ENCODE assay signal across 11 cellular contexts in genomic region chr6:44052419-44053011, GRCh38.
DNase-seq lines count a peak whose midpoint lies in the region; ATAC-seq and TF ChIP-seq lines count a peak whose summit lies in the region.
"Had no signal": no experiment of that assay in that cellular context is flagged by ENCODE, and none has a peak within 500 bp of the region (broad histone marks: within the 10 kb centered on the region; RNA-seq: fewer than 3 reads in every experiment).

No MANE protein-coding gene starts in this region.

- POLR2A ChIA-PET in Panc1 (lab: Charles Lee), result interaction anchor here (0.5 kb wide), 1 partner anchor 34 kb away, joined by 3 read pairs; no protein-coding TSS in a partner anchor

- H3K9me3 ChIP-seq in Panc1 (ENCODE audit: control insufficient read depth, insufficient read depth, low read depth, low read length), result no peaks in the 10 kb centered on the region

- intact Hi-C loops in Panc1 (cut with micrococcal nuclease; ENCODE audit: unreplicated experiment) (no loop called here), lower leg skin (cut with DNase I; ENCODE audit: low total_unique reads) (no loop called here)

- H3K36me3 ChIP-seq in Panc1 (ENCODE audit: control insufficient read depth, insufficient read depth, low read length), result no peaks in the 10 kb centered on the region

- WGBS in lower leg skin, 2 donors, result 49 to 55% methylated on average over 4 of the region's 4 CpGs

- CTCF ChIA-PET in Panc1 (lab: Charles Lee), result interaction anchor here (0.7 kb wide), 1 partner anchor 271 kb away, joined by 4 read pairs; no protein-coding TSS in a partner anchor

- H3K4me1 Mint-ChIP-seq in nephron, result peaks cover 59% of the 10 kb centered on the region

- no peaks in the 10 kb centered on the region for H3K9me3 Mint-ChIP-seq in nephron
- H3K9me3 Mint-ChIP-seq: activated T-cell treated with anti-CD3 and anti-CD28 coated beads, Interleukin-2, amount 50 U/mL, for 4 hours had no signal

- peak; percentile 26 for TF ChIP-seq CTCF in AG10803 (conservative IDR thresholded peaks at IDR 0.05; ENCODE audit: low read length)
- no peak for TF ChIP-seq CTCF in Panc1 (IDR thresholded peaks at IDR 0.05)
- TF ChIP-seq CTCF in fibroblast of mammary gland (conservative IDR thresholded peaks at IDR 0.05; ENCODE audit: control insufficient read depth, insufficient read depth, low read depth, low read length), result peak; percentile 4
- TF ChIP-seq CTCF in nephron (IDR thresholded peaks at IDR 0.05; ENCODE audit: unreplicated experiment in 3 of 3), result peak in 1 of 3 experiments; percentile 7
- no peak for TF ChIP-seq CTCF in lower leg skin (IDR thresholded peaks at IDR 0.05)

- H3K36me3 Mint-ChIP-seq in nephron (ENCODE audit: low read depth), result no peaks in the 10 kb centered on the region

- H3K27me3 Mint-ChIP-seq in nephron (ENCODE audit: low read depth), result no peaks in the 10 kb centered on the region

- no peak overlapping the region for H3K4me3 Mint-ChIP-seq in nephron
- H3K4me3 Mint-ChIP-seq: activated T-cell treated with anti-CD3 and anti-CD28 coated beads, Interleukin-2, amount 50 U/mL, for 4 hours had no signal

- in situ Hi-C loops in Panc1 (cut with HindIII; ENCODE audit: low pct_unique_long_range_greater_than_20kb, low sequenced_read_pairs), result no loop called here

- no peak for TF ChIP-seq POLR2A in lower leg skin (IDR thresholded peaks at IDR 0.05)

- no peaks in the 10 kb centered on the region for H3K27me3 ChIP-seq in Panc1 (ENCODE audit: control insufficient read depth, insufficient read depth, low read length)
- H3K27me3 ChIP-seq: hepatocyte had no signal

- H3K4me1 ChIP-seq in Panc1 (ENCODE audit: control insufficient read depth, insufficient read depth, low read length), result peaks cover 14% of the 10 kb centered on the region

- no peak overlapping the region for H3K27ac ChIP-seq in Panc1 (ENCODE audit: low read length)
- H3K27ac ChIP-seq: hepatocyte had no signal

- ATAC-seq in Panc1, result peak; percentile 59; the same call in 1 of the 2 replicates
- no peak for ATAC-seq in GM19324 (IDR thresholded peaks at IDR 0.05; ENCODE audit: low FRiP score, unreplicated experiment)
- ATAC-seq in HG03097 (IDR thresholded peaks at IDR 0.05; ENCODE audit: low FRiP score, unreplicated experiment), result no peak
- ATAC-seq: activated T-cell treated with anti-CD3 and anti-CD28 coated beads, Interleukin-2, amount 50 U/mL, for 4 hours had no signal

- DNase-seq in AG10803 (ENCODE audit: low read depth), result peak; percentile 87
- DNase-seq in Panc1 (ENCODE audit: low read depth, low spot score), result no peak
- peak; percentile 93 for DNase-seq in fibroblast of mammary gland (ENCODE audit: low read depth)
- no peak for DNase-seq in SKM-1 (lab: John Stamatoyannopoulos, UW; ENCODE audit: unreplicated experiment)
- DNase-seq in lower leg skin (ENCODE audit: low spot score in 2 of 2), result no peak
- DNase-seq: activated T-cell treated with anti-CD3 and anti-CD28 coated beads, Interleukin-2, amount 50 U/mL, for 4 hours; OCI-M1 had no signal

- BruUV-seq in Panc1 (replicated peaks; lab: Mats Ljungman, UMichigan), result no TSS peak

- H3K4me3 ChIP-seq in AG10803 (ENCODE audit: low read length) (no peak overlapping the region), Panc1 (ENCODE audit: low read depth in 2 of 2, low read length in 2 of 2) (no peak overlapping the region), fibroblast of mammary gland (ENCODE audit: control insufficient read depth, low read depth, low read length) (no peak overlapping the region), lower leg skin (ENCODE audit: low read depth, poor library complexity, severe bottlenecking) (no peak overlapping the region)
- H3K4me3 ChIP-seq: hepatocyte had no signal

- peak overlapping the region in 2 of 3 experiments; percentile 81 to 84 for H3K27ac Mint-ChIP-seq in nephron

Comparison
In these comparisons a context has a peak if more than half of its experiments do, and no peak if none do; other contexts are left out.
1. DNase-seq: peak in AG10803 (single experiment) and fibroblast of mammary gland (single experiment); none in Panc1 (single experiment), SKM-1 (single experiment) and lower leg skin (0 of 2).
2. CTCF ChIP-seq: peak in AG10803 (single experiment) and fibroblast of mammary gland (single experiment); none in Panc1 (single experiment) and lower leg skin (0 of 3).